In the genomic region with DNA sequence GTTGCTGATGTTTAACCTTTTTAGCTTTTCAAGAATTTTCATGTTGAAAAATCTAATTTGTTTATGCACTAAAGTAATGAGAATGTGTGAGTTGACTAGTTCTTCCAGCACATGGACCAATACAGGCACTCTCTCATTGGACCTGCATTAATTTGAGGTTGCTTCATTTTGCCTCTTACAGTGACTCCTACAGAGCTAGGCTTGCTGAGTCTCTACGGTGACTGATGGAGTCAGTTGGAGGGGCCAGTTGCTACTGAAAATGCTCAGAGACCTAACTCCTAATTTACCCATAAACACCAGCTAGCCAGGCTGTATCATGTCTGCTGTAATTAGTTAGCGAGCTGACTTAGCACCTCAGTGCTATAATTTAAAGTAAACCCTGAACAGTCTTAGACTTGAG, we compare ENCODE assay signal across 21 cellular contexts.
"Had no signal": no experiment of that assay in that cellular context is flagged by ENCODE, and none has a peak within 500 bp of the region (broad histone marks: within the 10 kb centered on the region; RNA-seq: fewer than 3 reads in every experiment).

No MANE protein-coding gene starts in this region.

- H3K36me3 ChIP-seq: pancreas, tibial artery, upper lobe of left lung, uterus had no signal

- H3K27ac ChIP-seq: foreskin keratinocyte, pancreas, tibial artery, upper lobe of left lung, uterus had no signal

- FAIRE-seq: endothelial cell of umbilical vein, kidney, pancreas had no signal

- DNase-seq: effector CD4-positive, alpha-beta T cell; endodermal cell; erythroblast; foreskin keratinocyte; immature natural killer cell; kidney; left colon; left ventricle myocardium superior; mesenchymal stem cell; midbrain; naive B cell; occipital lobe; pancreas; right cardiac atrium; stimulated activated CD4-positive, alpha-beta T cell treated with anti-CD3 and anti-CD28 coated beads, Interleukin-4, amount 100 ng/mL, for 1 hour; tibial artery; upper lobe of left lung; uterus had no signal

- H3K4me3 ChIP-seq: lung, pancreas, tibial artery, upper lobe of left lung, uterus had no signal

- ATAC-seq: foreskin keratinocyte; left colon; left ventricle myocardium superior; pancreas; right cardiac atrium; stimulated activated memory B cell treated with anti-CD40 and anti-IgM and Interleukin-4, amounts not matched to agents 10 μg/mL and 1 μg/mL and 100 μg/mL, for 72 hours had no signal

- H3K4me1 ChIP-seq: foreskin keratinocyte, pancreas, tibial artery, upper lobe of left lung, uterus had no signal

- H3K9me3 ChIP-seq: pancreas, tibial artery, upper lobe of left lung, uterus had no signal

- H3K27me3 ChIP-seq: foreskin keratinocyte, pancreas, tibial artery, upper lobe of left lung, uterus had no signal
